In the genomic region with DNA sequence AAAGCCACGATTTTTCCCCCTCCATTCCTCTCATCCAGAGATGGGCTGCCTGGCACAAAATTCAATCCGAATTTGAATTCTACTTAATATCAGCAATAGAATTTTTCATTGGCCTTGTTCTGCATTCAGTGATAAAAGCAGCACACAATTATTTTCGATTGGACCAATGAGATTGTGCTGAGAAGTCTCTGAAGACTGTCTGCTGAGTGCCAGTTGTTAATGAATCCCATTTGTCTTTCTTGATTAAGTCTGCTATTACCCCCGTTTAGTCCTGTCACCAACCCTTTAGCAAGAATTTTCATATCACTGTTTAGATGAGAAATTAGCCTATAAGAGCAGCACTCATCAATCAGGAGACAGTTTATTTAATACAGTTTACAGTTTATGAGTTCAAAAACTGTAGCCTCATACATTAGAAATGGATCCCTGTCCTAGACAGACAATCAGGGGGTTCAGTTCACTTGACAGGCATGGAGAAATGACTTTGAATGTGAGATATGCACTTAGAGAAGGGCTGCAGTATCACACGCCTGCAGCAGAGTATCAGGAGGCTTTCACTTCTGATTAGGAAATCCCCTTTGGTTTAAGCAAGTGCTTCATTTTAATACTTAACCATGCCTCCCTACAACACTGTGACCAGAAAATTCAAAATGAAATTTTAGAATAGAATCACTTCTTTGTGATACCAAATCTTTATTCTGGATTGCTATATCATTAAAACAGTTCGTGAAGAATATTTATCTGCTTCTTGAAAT, we compare ENCODE assay signal across 1 cellular context.
TF ChIP-seq lines count a peak whose summit lies in the region.

No MANE protein-coding gene starts in this region.

TF ChIP-seq in endothelial cell of umbilical vein, 7 proteins besides CTCF, POLR2A, EP300 and RAD21:
- TF ChIP-seq EZH2 (IDR thresholded peaks at IDR 0.05; ENCODE audit: borderline replicate concordance, low read depth, low read length, severe bottlenecking) = no peak
- TF ChIP-seq FOS (IDR thresholded peaks at IDR 0.05; ENCODE audit: borderline replicate concordance, insufficient read depth, low read length) = no peak
- TF ChIP-seq, protein P1, sequence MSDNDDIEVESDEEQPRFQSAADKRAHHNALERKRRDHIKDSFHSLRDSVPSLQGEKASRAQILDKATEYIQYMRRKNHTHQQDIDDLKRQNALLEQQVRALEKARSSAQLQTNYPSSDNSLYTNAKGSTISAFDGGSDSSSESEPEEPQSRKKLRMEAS (IDR thresholded peaks at IDR 0.05; ENCODE audit: insufficient read depth, insufficient read length) = no peak
- TF ChIP-seq POLR2AphosphoS5 (IDR thresholded peaks at IDR 0.05; ENCODE audit: insufficient read depth, low read depth, low read length) = no peak
- TF ChIP-seq MYC (IDR thresholded peaks at IDR 0.05; ENCODE audit: low read depth, low read length) = no peak
- TF ChIP-seq GATA2 (IDR thresholded peaks at IDR 0.05; ENCODE audit: insufficient read depth, insufficient read length, low read depth, low read length) = no peak
- no peak for TF ChIP-seq JUN (IDR thresholded peaks at IDR 0.05; ENCODE audit: borderline replicate concordance, insufficient read depth, insufficient read length, low read depth)
